Comparison of ENCODE assay signal across 8 cellular contexts in the genomic region with DNA sequence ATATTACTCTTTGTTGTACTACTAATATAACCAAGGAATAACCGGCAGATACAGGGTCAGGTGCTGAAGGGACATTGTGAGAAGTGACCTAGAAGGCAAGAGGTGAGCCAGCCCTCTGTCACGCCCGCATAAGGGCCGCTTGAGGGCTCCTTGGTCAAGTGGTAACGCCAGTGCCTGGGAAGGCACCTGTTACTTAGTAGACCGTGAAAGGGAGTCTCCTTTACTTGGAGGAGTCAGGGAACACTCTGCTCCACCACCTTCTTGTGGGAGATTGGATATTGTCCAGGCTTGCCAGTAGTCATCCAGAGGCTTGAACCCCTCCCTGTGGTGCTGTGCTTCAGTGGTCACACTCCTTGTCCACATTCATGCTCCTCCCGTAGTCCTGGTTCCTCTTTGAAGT. TPM values are rescaled to one million over a fixed set of nuclear protein-coding genes. Genes with fewer than 3 reads are reported as not detected.
DNase-seq lines count a peak whose midpoint lies in the region; ATAC-seq and TF ChIP-seq lines count a peak whose summit lies in the region.
"Not testable (repeated sequence)": the region's sequence is repeated elsewhere in the genome, so short reads cannot be mapped to it uniquely, and the experiment has no call there.

No MANE protein-coding gene starts in this region.

- not testable (repeated sequence) for H3K9me3 ChIP-seq in Caco-2

- not testable (repeated sequence) for H3K9me3 Mint-ChIP-seq in Caco-2 (ENCODE audit: unreplicated experiment); activated CD4-positive, alpha-beta T cell treated with anti-CD3 and anti-CD28 coated beads, Interleukin-2, amount 10 ng/mL, durations not matched to agents 7 days and 5 days; activated T-helper 1 cell treated with anti-CD3 and anti-CD28 coated beads, Interleukin-12 subunit alpha, Interleukin-12 subunit beta, Interleukin-2, Interleukin-4 antibody, amounts not matched to agents 30 ng/mL and 10 ng/mL and 1 ng/mL, durations not matched to agents 14 hours and 24 hours and 36 hours; activated naive CD8-positive, alpha-beta T cell treated with anti-CD3 and anti-CD28 coated beads, Interleukin-2, amount 50 U/mL, for 24 hours; natural killer cell treated with Interleukin-12 subunit alpha and Interleukin-12 subunit beta and Interleukin-15 and Interleukin-18, amount 100 ng/mL, for 72 hours; stimulated activated naive CD8-positive, alpha-beta T cell treated with anti-CD3 and anti-CD28 coated beads, Interleukin-15, amount 100 ng/mL, for 72 hours

- not testable (repeated sequence) for H3K27me3 ChIP-seq in Caco-2 (replicated peaks; ENCODE audit: control insufficient read depth, insufficient read depth, low read length)

- not testable (repeated sequence) for H3K36me3 ChIP-seq in Caco-2 (ENCODE audit: control insufficient read depth, insufficient read depth, low read length)

- peaks cover 31% of the 10 kb centered on the region for H3K4me1 Mint-ChIP-seq in Caco-2 (ENCODE audit: low read depth, unreplicated experiment)
- peaks cover 78% of the 10 kb centered on the region for H3K4me1 Mint-ChIP-seq in activated CD4-positive, alpha-beta T cell treated with anti-CD3 and anti-CD28 coated beads, Interleukin-2, amount 10 ng/mL, durations not matched to agents 7 days and 5 days
- peaks cover 76% of the 10 kb centered on the region for H3K4me1 Mint-ChIP-seq in activated T-helper 1 cell treated with anti-CD3 and anti-CD28 coated beads, Interleukin-12 subunit alpha, Interleukin-12 subunit beta, Interleukin-2, Interleukin-4 antibody, amounts not matched to agents 30 ng/mL and 10 ng/mL and 1 ng/mL, durations not matched to agents 14 hours and 24 hours and 36 hours (ENCODE audit: low read depth)
- peaks cover 82% of the 10 kb centered on the region for H3K4me1 Mint-ChIP-seq in activated naive CD8-positive, alpha-beta T cell treated with anti-CD3 and anti-CD28 coated beads, Interleukin-2, amount 50 U/mL, for 24 hours
- peaks cover 52 to 67% of the 10 kb centered on the region in 2 donors for H3K4me1 Mint-ChIP-seq in natural killer cell treated with Interleukin-12 subunit alpha and Interleukin-12 subunit beta and Interleukin-15 and Interleukin-18, amount 100 ng/mL, for 72 hours (ENCODE audit: low read depth in 2 of 2)
- peaks cover 88% of the 10 kb centered on the region for H3K4me1 Mint-ChIP-seq in stimulated activated naive CD8-positive, alpha-beta T cell treated with anti-CD3 and anti-CD28 coated beads, Interleukin-15, amount 100 ng/mL, for 72 hours

- H3K4me1 ChIP-seq in Caco-2: peaks cover 37% of the 10 kb centered on the region

- H3K4me3 ChIP-seq in Caco-2 (ENCODE audit: low read depth, low read length): not testable (repeated sequence)

- CTCF ChIA-PET in Caco-2 (lab: Charles Lee): not testable (repeated sequence)
- CTCF ChIA-PET in activated CD4-positive, alpha-beta T cell treated with anti-CD3 and anti-CD28 coated beads, Interleukin-2, amount 10 ng/mL, durations not matched to agents 7 days and 5 days (lab: Charles Lee): interaction anchor here (0.6 to 1.3 kb wide), 2 partner anchors 40 to 291 kb away, joined by 4 to 5 read pairs; no protein-coding TSS in a partner anchor

- not testable (repeated sequence) for DNase-seq in Caco-2; activated CD4-positive, alpha-beta T cell treated with anti-CD3 and anti-CD28 coated beads, Interleukin-2, amount 10 ng/mL, durations not matched to agents 7 days and 5 days; activated T-helper 1 cell treated with anti-CD3 and anti-CD28 coated beads, Interleukin-12 subunit alpha, Interleukin-12 subunit beta, Interleukin-2, Interleukin-4 antibody, amounts not matched to agents 30 ng/mL and 10 ng/mL and 1 ng/mL, durations not matched to agents 14 hours and 24 hours and 36 hours (ENCODE audit: low spot score); activated naive CD8-positive, alpha-beta T cell treated with anti-CD3 and anti-CD28 coated beads, Interleukin-2, amount 50 U/mL, for 24 hours; natural killer cell treated with Interleukin-12 subunit alpha and Interleukin-12 subunit beta and Interleukin-15 and Interleukin-18, amount 100 ng/mL, for 72 hours (ENCODE audit: low spot score); stimulated activated naive CD8-positive, alpha-beta T cell treated with anti-CD3 and anti-CD28 coated beads, Interleukin-15, amount 100 ng/mL, for 72 hours
- DNase-seq in MV-4-11 (lab: John Stamatoyannopoulos, UW): peak; percentile 29
- DNase-seq in glomerular visceral epithelial cell (ENCODE audit: extremely low spot score): peak; percentile 33

- intact Hi-C loops in Caco-2 (cut with micrococcal nuclease; ENCODE audit: unreplicated experiment): not testable (repeated sequence)
- intact Hi-C loops in activated T-helper 1 cell treated with anti-CD3 and anti-CD28 coated beads, Interleukin-12 subunit alpha, Interleukin-12 subunit beta, Interleukin-2, Interleukin-4 antibody, amounts not matched to agents 30 ng/mL and 10 ng/mL and 1 ng/mL, durations not matched to agents 14 hours and 24 hours and 36 hours (cut with micrococcal nuclease): loop anchor here (10.0 kb wide), 2 partner anchors 245 to 485 kb away; partner anchors contain the start of genes RIBC2 and SMC1B

- peak overlapping the region; percentile 1 for H3K4me3 Mint-ChIP-seq in Caco-2 (ENCODE audit: unreplicated experiment)
- peak overlapping the region; percentile 53 for H3K4me3 Mint-ChIP-seq in activated CD4-positive, alpha-beta T cell treated with anti-CD3 and anti-CD28 coated beads, Interleukin-2, amount 10 ng/mL, durations not matched to agents 7 days and 5 days
- H3K4me3 Mint-ChIP-seq in activated T-helper 1 cell treated with anti-CD3 and anti-CD28 coated beads, Interleukin-12 subunit alpha, Interleukin-12 subunit beta, Interleukin-2, Interleukin-4 antibody, amounts not matched to agents 30 ng/mL and 10 ng/mL and 1 ng/mL, durations not matched to agents 14 hours and 24 hours and 36 hours: peak overlapping the region; percentile 62
- peak overlapping the region; percentile 47 for H3K4me3 Mint-ChIP-seq in activated naive CD8-positive, alpha-beta T cell treated with anti-CD3 and anti-CD28 coated beads, Interleukin-2, amount 50 U/mL, for 24 hours
- peak overlapping the region; percentile 58 for H3K4me3 Mint-ChIP-seq in natural killer cell treated with Interleukin-12 subunit alpha and Interleukin-12 subunit beta and Interleukin-15 and Interleukin-18, amount 100 ng/mL, for 72 hours
- peak overlapping the region; percentile 70 to 71 for H3K4me3 Mint-ChIP-seq in stimulated activated naive CD8-positive, alpha-beta T cell treated with anti-CD3 and anti-CD28 coated beads, Interleukin-15, amount 100 ng/mL, for 72 hours

- H3K27ac Mint-ChIP-seq in Caco-2 (ENCODE audit: unreplicated experiment): peak overlapping the region; percentile 71
- peak overlapping the region; percentile 81 for H3K27ac Mint-ChIP-seq in activated CD4-positive, alpha-beta T cell treated with anti-CD3 and anti-CD28 coated beads, Interleukin-2, amount 10 ng/mL, durations not matched to agents 7 days and 5 days
- peak overlapping the region; percentile 84 for H3K27ac Mint-ChIP-seq in activated T-helper 1 cell treated with anti-CD3 and anti-CD28 coated beads, Interleukin-12 subunit alpha, Interleukin-12 subunit beta, Interleukin-2, Interleukin-4 antibody, amounts not matched to agents 30 ng/mL and 10 ng/mL and 1 ng/mL, durations not matched to agents 14 hours and 24 hours and 36 hours
- peak overlapping the region; percentile 74 for H3K27ac Mint-ChIP-seq in activated naive CD8-positive, alpha-beta T cell treated with anti-CD3 and anti-CD28 coated beads, Interleukin-2, amount 50 U/mL, for 24 hours
- H3K27ac Mint-ChIP-seq in natural killer cell treated with Interleukin-12 subunit alpha and Interleukin-12 subunit beta and Interleukin-15 and Interleukin-18, amount 100 ng/mL, for 72 hours: peak overlapping the region; percentile 65 to 88
- peak overlapping the region in 1 of 2 donors; percentile 93 for H3K27ac Mint-ChIP-seq in stimulated activated naive CD8-positive, alpha-beta T cell treated with anti-CD3 and anti-CD28 coated beads, Interleukin-15, amount 100 ng/mL, for 72 hours

- not testable (repeated sequence) for TF ChIP-seq CTCF in Caco-2 (IDR thresholded peaks at IDR 0.05; ENCODE audit: insufficient read depth in 1 of 2, low read depth in 1 of 2, low read length in 1 of 2, severe bottlenecking in 1 of 2, unreplicated experiment in 1 of 2)

- not testable (repeated sequence) for H3K27me3 Mint-ChIP-seq in Caco-2 (ENCODE audit: insufficient read depth, unreplicated experiment); activated CD4-positive, alpha-beta T cell treated with anti-CD3 and anti-CD28 coated beads, Interleukin-2, amount 10 ng/mL, durations not matched to agents 7 days and 5 days; activated T-helper 1 cell treated with anti-CD3 and anti-CD28 coated beads, Interleukin-12 subunit alpha, Interleukin-12 subunit beta, Interleukin-2, Interleukin-4 antibody, amounts not matched to agents 30 ng/mL and 10 ng/mL and 1 ng/mL, durations not matched to agents 14 hours and 24 hours and 36 hours (ENCODE audit: insufficient read depth); activated naive CD8-positive, alpha-beta T cell treated with anti-CD3 and anti-CD28 coated beads, Interleukin-2, amount 50 U/mL, for 24 hours; natural killer cell treated with Interleukin-12 subunit alpha and Interleukin-12 subunit beta and Interleukin-15 and Interleukin-18, amount 100 ng/mL, for 72 hours; stimulated activated naive CD8-positive, alpha-beta T cell treated with anti-CD3 and anti-CD28 coated beads, Interleukin-15, amount 100 ng/mL, for 72 hours

- BruUV-seq in Caco-2 (replicated peaks; lab: Mats Ljungman, UMichigan): TSS peak; percentile 85

- POLR2A ChIA-PET in Caco-2 (lab: Charles Lee): not testable (repeated sequence)
- POLR2A ChIA-PET in activated CD4-positive, alpha-beta T cell treated with anti-CD3 and anti-CD28 coated beads, Interleukin-2, amount 10 ng/mL, durations not matched to agents 7 days and 5 days (lab: Charles Lee): interaction anchor here (0.6 kb wide), 1 partner anchor 1147 kb away, joined by 3 read pairs; no protein-coding TSS in a partner anchor

- H3K36me3 Mint-ChIP-seq in Caco-2 (ENCODE audit: insufficient read depth, unreplicated experiment): peaks cover 85% of the 10 kb centered on the region
- H3K36me3 Mint-ChIP-seq in activated CD4-positive, alpha-beta T cell treated with anti-CD3 and anti-CD28 coated beads, Interleukin-2, amount 10 ng/mL, durations not matched to agents 7 days and 5 days (ENCODE audit: low read depth): peaks cover 72% of the 10 kb centered on the region
- peaks cover 64% of the 10 kb centered on the region for H3K36me3 Mint-ChIP-seq in activated T-helper 1 cell treated with anti-CD3 and anti-CD28 coated beads, Interleukin-12 subunit alpha, Interleukin-12 subunit beta, Interleukin-2, Interleukin-4 antibody, amounts not matched to agents 30 ng/mL and 10 ng/mL and 1 ng/mL, durations not matched to agents 14 hours and 24 hours and 36 hours (ENCODE audit: low read depth)
- H3K36me3 Mint-ChIP-seq in activated naive CD8-positive, alpha-beta T cell treated with anti-CD3 and anti-CD28 coated beads, Interleukin-2, amount 50 U/mL, for 24 hours (ENCODE audit: low read depth): peaks cover 69% of the 10 kb centered on the region
- peaks cover 50% of the 10 kb centered on the region for H3K36me3 Mint-ChIP-seq in natural killer cell treated with Interleukin-12 subunit alpha and Interleukin-12 subunit beta and Interleukin-15 and Interleukin-18, amount 100 ng/mL, for 72 hours

- not testable (repeated sequence) for ATAC-seq in activated naive CD8-positive, alpha-beta T cell treated with anti-CD3 and anti-CD28 coated beads, Interleukin-2, amount 50 U/mL, for 24 hours; natural killer cell treated with Interleukin-12 subunit alpha and Interleukin-12 subunit beta and Interleukin-15 and Interleukin-18, amount 100 ng/mL, for 72 hours; stimulated activated naive CD8-positive, alpha-beta T cell treated with anti-CD3 and anti-CD28 coated beads, Interleukin-15, amount 100 ng/mL, for 72 hours

RNA-seq across cellular contexts. Expression of gene NUP50, which starts 5.9 kb away (rescaled TPM):
- total RNA-seq in Caco-2 (2022): 122 and 128 TPM in 2 replicates
- 100 to 1,000 TPM; 180 to 183 TPM for total RNA-seq in activated CD4-positive, alpha-beta T cell treated with anti-CD3 and anti-CD28 coated beads, Interleukin-2, amount 10 ng/mL, durations not matched to agents 7 days and 5 days
- 156 and 164 TPM in 2 replicates for total RNA-seq in activated T-helper 1 cell treated with anti-CD3 and anti-CD28 coated beads, Interleukin-12 subunit alpha, Interleukin-12 subunit beta, Interleukin-2, Interleukin-4 antibody, amounts not matched to agents 30 ng/mL and 10 ng/mL and 1 ng/mL, durations not matched to agents 14 hours and 24 hours and 36 hours
- total RNA-seq in natural killer cell treated with Interleukin-12 subunit alpha and Interleukin-12 subunit beta and Interleukin-15 and Interleukin-18, amount 100 ng/mL, for 72 hours: 100 to 1,000 TPM; 124 to 185 TPM

Comparison
In these comparisons a context has a peak if more than half of its experiments do, and no peak if none do; other contexts are left out.
1. H3K4me3 Mint-ChIP-seq: peak in every context shown above with its lines; median percentile 70 in stimulated activated naive CD8-positive, alpha-beta T cell treated with anti-CD3 and anti-CD28 coated beads, Interleukin-15, amount 100 ng/mL, for 72 hours; 62 in activated T-helper 1 cell treated with anti-CD3 and anti-CD28 coated beads, Interleukin-12 subunit alpha, Interleukin-12 subunit beta, Interleukin-2, Interleukin-4 antibody, amounts not matched to agents 30 ng/mL and 10 ng/mL and 1 ng/mL, durations not matched to agents 14 hours and 24 hours and 36 hours; 58 in natural killer cell treated with Interleukin-12 subunit alpha and Interleukin-12 subunit beta and Interleukin-15 and Interleukin-18, amount 100 ng/mL, for 72 hours; 53 in activated CD4-positive, alpha-beta T cell treated with anti-CD3 and anti-CD28 coated beads, Interleukin-2, amount 10 ng/mL, durations not matched to agents 7 days and 5 days; 47 in activated naive CD8-positive, alpha-beta T cell treated with anti-CD3 and anti-CD28 coated beads, Interleukin-2, amount 50 U/mL, for 24 hours; 1 in Caco-2.